Comparison of ENCODE assay signal across 1 cellular context in the genomic region with DNA sequence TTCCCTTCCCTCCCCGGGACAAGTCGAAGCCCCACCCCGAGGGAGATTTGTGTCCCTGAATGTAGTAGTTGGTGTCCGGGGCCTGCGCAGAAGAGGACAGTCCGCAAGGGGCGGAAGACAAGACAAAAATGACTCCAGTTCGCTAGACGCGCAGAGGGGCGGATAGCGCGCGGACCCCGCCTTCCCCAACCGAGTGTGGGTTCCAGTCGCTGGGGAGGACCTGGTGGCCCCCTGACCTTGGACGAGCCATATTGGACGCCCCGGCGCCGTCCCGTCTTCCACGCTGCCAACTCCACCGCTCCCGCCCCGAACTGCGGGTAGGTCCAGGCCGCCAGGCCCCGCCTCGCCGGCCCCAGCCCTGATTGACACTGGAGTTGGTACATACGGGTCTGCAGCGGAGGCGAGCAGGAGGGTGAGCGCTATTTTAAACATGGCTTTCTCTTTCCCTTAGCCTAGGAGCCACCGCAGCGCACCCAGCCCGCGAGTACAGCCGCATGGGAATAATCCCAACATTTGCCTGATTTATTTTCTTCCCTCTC.
TF ChIP-seq lines count a peak whose summit lies in the region.

No MANE protein-coding gene starts in this region.

TF ChIP-seq in HepG2, 621 proteins besides CTCF, POLR2A, EP300 and RAD21 (continued from another document and continues in another):
- TF ChIP-seq, protein P1, sequence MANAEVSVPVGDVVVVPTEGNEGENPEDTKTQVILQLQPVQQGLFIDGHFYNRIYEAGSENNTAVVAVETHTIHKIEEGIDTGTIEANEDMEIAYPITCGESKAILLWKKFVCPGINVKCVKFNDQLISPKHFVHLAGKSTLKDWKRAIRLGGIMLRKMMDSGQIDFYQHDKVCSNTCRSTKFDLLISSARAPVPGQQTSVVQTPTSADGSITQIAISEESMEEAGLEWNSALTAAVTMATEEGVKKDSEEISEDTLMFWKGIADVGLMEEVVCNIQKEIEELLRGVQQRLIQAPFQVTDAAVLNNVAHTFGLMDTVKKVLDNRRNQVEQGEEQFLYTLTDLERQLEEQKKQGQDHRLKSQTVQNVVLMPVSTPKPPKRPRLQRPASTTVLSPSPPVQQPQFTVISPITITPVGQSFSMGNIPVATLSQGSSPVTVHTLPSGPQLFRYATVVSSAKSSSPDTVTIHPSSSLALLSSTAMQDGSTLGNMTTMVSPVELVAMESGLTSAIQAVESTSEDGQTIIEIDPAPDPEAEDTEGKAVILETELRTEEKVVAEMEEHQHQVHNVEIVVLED (CRISPR knock-in tag; IDR thresholded peaks at IDR 0.05; ENCODE audit: borderline replicate concordance), result peak; percentile 62; the same call in 1 of the 2 replicates
- TF ChIP-seq, protein P2, sequence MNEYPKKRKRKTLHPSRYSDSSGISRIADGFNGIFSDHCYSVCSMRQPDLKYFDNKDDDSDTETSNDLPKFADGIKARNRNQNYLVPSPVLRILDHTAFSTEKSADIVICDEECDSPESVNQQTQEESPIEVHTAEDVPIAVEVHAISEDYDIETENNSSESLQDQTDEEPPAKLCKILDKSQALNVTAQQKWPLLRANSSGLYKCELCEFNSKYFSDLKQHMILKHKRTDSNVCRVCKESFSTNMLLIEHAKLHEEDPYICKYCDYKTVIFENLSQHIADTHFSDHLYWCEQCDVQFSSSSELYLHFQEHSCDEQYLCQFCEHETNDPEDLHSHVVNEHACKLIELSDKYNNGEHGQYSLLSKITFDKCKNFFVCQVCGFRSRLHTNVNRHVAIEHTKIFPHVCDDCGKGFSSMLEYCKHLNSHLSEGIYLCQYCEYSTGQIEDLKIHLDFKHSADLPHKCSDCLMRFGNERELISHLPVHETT (CRISPR knock-in tag; conservative IDR thresholded peaks at IDR 0.05), result no peak
- TF ChIP-seq BRD4 (CRISPR knock-in tag; IDR thresholded peaks at IDR 0.05) (0 out of 2 replicates have a peak, but pooled peaks have one; percentile 29), ZNF207 (IDR thresholded peaks at IDR 0.05; ENCODE audit: borderline replicate concordance) (no peak), PCBP1 (IDR thresholded peaks at IDR 0.05; ENCODE audit: borderline replicate concordance, low read depth, low read length) (no peak), ZFAT (CRISPR knock-in tag; conservative IDR thresholded peaks at IDR 0.05) (0 out of 2 replicates have a peak, but pooled peaks have one; percentile 9), ARHGAP35 (CRISPR knock-in tag; IDR thresholded peaks at IDR 0.05; ENCODE audit: borderline replicate concordance) (no peak; the same call in 1 of the 2 replicates), MIER2 (CRISPR knock-in tag; IDR thresholded peaks at IDR 0.05) (no peak), HOXA3 (CRISPR knock-in tag; IDR thresholded peaks at IDR 0.05) (peak; percentile 77), MED1 (CRISPR knock-in tag; IDR thresholded peaks at IDR 0.05) (peak; percentile 66), THYN1 (CRISPR knock-in tag; IDR thresholded peaks at IDR 0.05; ENCODE audit: borderline replicate concordance, low read depth) (no peak), ZBTB38 (CRISPR knock-in tag; IDR thresholded peaks at IDR 0.05) (0 out of 2 replicates have a peak, but pooled peaks have one; percentile 31), RBM39 (IDR thresholded peaks at IDR 0.05; ENCODE audit: low read depth, low read length, poor library complexity, severe bottlenecking) (no peak), ZNF530 (CRISPR knock-in tag; IDR thresholded peaks at IDR 0.05; ENCODE audit: low read depth) (no peak), GABPB1 (CRISPR knock-in tag; IDR thresholded peaks at IDR 0.05) (peak; percentile 65; the same call in 1 of the 2 replicates), ZNF124 (CRISPR knock-in tag; IDR thresholded peaks at IDR 0.05) (peak; percentile 52; the same call in 1 of the 2 replicates), TBX2 (CRISPR knock-in tag; IDR thresholded peaks at IDR 0.05; ENCODE audit: borderline replicate concordance) (peak; percentile 63), ZNF709 (CRISPR knock-in tag; IDR thresholded peaks at IDR 0.05) (no peak; the same call in 1 of the 2 replicates), ZNF232 (CRISPR knock-in tag; IDR thresholded peaks at IDR 0.05; ENCODE audit: borderline replicate concordance) (peak; percentile 21; the same call in 1 of the 2 replicates), KDM5A (IDR thresholded peaks at IDR 0.05; ENCODE audit: borderline replicate concordance, low read length) (no peak), ZNF569 (CRISPR knock-in tag; IDR thresholded peaks at IDR 0.05; ENCODE audit: borderline replicate concordance) (no peak), MZF1 (CRISPR knock-in tag; IDR thresholded peaks at IDR 0.05; ENCODE audit: borderline replicate concordance) (no peak), ZBTB42 (CRISPR knock-in tag; IDR thresholded peaks at IDR 0.05) (no peak), ZNF3 (CRISPR knock-in tag; IDR thresholded peaks at IDR 0.05) (no peak), ZNF878 (CRISPR knock-in tag; IDR thresholded peaks at IDR 0.05) (no peak), MYNN (CRISPR knock-in tag; IDR thresholded peaks at IDR 0.05; ENCODE audit: low read depth) (no peak; the same call in 1 of the 2 replicates), POLR2G (IDR thresholded peaks at IDR 0.05; ENCODE audit: low read depth, low read length) (peak; percentile 69), ZNF678 (CRISPR knock-in tag; IDR thresholded peaks at IDR 0.05) (peak; percentile 59; the same call in 1 of the 2 replicates), ZNF20 (CRISPR knock-in tag; IDR thresholded peaks at IDR 0.05) (no peak)
- TF ChIP-seq, protein P3, sequence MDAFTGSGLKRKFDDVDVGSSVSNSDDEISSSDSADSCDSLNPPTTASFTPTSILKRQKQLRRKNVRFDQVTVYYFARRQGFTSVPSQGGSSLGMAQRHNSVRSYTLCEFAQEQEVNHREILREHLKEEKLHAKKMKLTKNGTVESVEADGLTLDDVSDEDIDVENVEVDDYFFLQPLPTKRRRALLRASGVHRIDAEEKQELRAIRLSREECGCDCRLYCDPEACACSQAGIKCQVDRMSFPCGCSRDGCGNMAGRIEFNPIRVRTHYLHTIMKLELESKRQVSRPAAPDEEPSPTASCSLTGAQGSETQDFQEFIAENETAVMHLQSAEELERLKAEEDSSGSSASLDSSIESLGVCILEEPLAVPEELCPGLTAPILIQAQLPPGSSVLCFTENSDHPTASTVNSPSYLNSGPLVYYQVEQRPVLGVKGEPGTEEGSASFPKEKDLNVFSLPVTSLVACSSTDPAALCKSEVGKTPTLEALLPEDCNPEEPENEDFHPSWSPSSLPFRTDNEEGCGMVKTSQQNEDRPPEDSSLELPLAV (CRISPR knock-in tag; conservative IDR thresholded peaks at IDR 0.05; ENCODE audit: low read depth), result no peak
- TF ChIP-seq, protein P4, sequence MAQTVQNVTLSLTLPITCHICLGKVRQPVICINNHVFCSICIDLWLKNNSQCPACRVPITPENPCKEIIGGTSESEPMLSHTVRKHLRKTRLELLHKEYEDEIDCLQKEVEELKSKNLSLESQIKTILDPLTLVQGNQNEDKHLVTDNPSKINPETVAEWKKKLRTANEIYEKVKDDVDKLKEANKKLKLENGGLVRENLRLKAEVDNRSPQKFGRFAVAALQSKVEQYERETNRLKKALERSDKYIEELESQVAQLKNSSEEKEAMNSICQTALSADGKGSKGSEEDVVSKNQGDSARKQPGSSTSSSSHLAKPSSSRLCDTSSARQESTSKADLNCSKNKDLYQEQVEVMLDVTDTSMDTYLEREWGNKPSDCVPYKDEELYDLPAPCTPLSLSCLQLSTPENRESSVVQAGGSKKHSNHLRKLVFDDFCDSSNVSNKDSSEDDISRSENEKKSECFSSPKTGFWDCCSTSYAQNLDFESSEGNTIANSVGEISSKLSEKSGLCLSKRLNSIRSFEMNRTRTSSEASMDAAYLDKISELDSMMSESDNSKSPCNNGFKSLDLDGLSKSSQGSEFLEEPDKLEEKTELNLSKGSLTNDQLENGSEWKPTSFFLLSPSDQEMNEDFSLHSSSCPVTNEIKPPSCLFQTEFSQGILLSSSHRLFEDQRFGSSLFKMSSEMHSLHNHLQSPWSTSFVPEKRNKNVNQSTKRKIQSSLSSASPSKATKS (CRISPR knock-in tag; IDR thresholded peaks at IDR 0.05), result no peak
- TF ChIP-seq, protein P5, sequence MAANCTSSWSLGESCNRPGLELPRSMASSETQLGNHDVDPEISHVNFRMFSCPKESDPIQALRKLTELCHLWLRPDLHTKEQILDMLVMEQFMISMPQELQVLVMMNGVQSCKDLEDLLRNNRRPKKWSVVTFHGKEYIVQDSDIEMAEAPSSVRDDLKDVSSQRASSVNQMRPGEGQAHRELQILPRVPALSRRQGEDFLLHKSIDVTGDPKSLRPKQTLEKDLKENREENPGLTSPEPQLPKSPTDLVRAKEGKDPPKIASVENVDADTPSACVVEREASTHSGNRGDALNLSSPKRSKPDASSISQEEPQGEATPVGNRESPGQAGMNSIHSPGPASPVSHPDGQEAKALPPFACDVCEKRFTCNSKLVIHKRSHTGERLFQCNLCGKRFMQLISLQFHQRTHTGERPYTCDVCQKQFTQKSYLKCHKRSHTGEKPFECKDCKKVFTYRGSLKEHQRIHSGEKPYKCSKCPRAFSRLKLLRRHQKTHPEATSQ (CRISPR knock-in tag; IDR thresholded peaks at IDR 0.05; ENCODE audit: borderline replicate concordance), result peak; percentile 80; the same call in 1 of the 2 replicates
- TF ChIP-seq, protein P6, sequence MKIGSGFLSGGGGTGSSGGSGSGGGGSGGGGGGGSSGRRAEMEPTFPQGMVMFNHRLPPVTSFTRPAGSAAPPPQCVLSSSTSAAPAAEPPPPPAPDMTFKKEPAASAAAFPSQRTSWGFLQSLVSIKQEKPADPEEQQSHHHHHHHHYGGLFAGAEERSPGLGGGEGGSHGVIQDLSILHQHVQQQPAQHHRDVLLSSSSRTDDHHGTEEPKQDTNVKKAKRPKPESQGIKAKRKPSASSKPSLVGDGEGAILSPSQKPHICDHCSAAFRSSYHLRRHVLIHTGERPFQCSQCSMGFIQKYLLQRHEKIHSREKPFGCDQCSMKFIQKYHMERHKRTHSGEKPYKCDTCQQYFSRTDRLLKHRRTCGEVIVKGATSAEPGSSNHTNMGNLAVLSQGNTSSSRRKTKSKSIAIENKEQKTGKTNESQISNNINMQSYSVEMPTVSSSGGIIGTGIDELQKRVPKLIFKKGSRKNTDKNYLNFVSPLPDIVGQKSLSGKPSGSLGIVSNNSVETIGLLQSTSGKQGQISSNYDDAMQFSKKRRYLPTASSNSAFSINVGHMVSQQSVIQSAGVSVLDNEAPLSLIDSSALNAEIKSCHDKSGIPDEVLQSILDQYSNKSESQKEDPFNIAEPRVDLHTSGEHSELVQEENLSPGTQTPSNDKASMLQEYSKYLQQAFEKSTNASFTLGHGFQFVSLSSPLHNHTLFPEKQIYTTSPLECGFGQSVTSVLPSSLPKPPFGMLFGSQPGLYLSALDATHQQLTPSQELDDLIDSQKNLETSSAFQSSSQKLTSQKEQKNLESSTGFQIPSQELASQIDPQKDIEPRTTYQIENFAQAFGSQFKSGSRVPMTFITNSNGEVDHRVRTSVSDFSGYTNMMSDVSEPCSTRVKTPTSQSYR (CRISPR knock-in tag; IDR thresholded peaks at IDR 0.05; ENCODE audit: borderline replicate concordance), result no peak
- TF ChIP-seq, protein P7, sequence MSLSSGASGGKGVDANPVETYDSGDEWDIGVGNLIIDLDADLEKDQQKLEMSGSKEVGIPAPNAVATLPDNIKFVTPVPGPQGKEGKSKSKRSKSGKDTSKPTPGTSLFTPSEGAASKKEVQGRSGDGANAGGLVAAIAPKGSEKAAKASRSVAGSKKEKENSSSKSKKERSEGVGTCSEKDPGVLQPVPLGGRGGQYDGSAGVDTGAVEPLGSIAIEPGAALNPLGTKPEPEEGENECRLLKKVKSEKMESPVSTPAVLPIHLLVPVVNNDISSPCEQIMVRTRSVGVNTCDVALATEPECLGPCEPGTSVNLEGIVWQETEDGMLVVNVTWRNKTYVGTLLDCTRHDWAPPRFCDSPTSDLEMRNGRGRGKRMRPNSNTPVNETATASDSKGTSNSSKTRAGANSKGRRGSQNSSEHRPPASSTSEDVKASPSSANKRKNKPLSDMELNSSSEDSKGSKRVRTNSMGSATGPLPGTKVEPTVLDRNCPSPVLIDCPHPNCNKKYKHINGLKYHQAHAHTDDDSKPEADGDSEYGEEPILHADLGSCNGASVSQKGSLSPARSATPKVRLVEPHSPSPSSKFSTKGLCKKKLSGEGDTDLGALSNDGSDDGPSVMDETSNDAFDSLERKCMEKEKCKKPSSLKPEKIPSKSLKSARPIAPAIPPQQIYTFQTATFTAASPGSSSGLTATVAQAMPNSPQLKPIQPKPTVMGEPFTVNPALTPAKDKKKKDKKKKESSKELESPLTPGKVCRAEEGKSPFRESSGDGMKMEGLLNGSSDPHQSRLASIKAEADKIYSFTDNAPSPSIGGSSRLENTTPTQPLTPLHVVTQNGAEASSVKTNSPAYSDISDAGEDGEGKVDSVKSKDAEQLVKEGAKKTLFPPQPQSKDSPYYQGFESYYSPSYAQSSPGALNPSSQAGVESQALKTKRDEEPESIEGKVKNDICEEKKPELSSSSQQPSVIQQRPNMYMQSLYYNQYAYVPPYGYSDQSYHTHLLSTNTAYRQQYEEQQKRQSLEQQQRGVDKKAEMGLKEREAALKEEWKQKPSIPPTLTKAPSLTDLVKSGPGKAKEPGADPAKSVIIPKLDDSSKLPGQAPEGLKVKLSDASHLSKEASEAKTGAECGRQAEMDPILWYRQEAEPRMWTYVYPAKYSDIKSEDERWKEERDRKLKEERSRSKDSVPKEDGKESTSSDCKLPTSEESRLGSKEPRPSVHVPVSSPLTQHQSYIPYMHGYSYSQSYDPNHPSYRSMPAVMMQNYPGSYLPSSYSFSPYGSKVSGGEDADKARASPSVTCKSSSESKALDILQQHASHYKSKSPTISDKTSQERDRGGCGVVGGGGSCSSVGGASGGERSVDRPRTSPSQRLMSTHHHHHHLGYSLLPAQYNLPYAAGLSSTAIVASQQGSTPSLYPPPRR (CRISPR knock-in tag; IDR thresholded peaks at IDR 0.05; ENCODE audit: borderline replicate concordance), result peak; percentile 64; the same call in 1 of the 2 replicates
- TF ChIP-seq, protein P8, sequence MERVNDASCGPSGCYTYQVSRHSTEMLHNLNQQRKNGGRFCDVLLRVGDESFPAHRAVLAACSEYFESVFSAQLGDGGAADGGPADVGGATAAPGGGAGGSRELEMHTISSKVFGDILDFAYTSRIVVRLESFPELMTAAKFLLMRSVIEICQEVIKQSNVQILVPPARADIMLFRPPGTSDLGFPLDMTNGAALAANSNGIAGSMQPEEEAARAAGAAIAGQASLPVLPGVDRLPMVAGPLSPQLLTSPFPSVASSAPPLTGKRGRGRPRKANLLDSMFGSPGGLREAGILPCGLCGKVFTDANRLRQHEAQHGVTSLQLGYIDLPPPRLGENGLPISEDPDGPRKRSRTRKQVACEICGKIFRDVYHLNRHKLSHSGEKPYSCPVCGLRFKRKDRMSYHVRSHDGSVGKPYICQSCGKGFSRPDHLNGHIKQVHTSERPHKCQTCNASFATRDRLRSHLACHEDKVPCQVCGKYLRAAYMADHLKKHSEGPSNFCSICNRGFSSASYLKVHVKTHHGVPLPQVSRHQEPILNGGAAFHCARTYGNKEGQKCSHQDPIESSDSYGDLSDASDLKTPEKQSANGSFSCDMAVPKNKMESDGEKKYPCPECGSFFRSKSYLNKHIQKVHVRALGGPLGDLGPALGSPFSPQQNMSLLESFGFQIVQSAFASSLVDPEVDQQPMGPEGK (CRISPR knock-in tag; IDR thresholded peaks at IDR 0.05), result peak; percentile 94
- TF ChIP-seq, protein P9, sequence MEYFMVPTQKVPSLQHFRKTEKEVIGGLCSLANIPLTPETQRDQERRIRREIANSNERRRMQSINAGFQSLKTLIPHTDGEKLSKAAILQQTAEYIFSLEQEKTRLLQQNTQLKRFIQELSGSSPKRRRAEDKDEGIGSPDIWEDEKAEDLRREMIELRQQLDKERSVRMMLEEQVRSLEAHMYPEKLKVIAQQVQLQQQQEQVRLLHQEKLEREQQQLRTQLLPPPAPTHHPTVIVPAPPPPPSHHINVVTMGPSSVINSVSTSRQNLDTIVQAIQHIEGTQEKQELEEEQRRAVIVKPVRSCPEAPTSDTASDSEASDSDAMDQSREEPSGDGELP (IDR thresholded peaks at IDR 0.05; ENCODE audit: borderline replicate concordance, low read depth), result no peak
